In genomic region chr2:216698895-216699294, GRCh38 we compare ENCODE assay signal across 8 cellular contexts. TPM values are rescaled to one million over a fixed set of nuclear protein-coding genes. Genes with fewer than 3 reads are reported as not detected.
DNase-seq lines count a peak whose midpoint lies in the region; ATAC-seq, FAIRE-seq and TF ChIP-seq lines count a peak whose summit lies in the region.

No MANE protein-coding gene starts in this region.

- TF ChIP-seq CTCF in GM10248 (IDR thresholded peaks at IDR 0.05; ENCODE audit: control extremely low read depth, extremely low read depth, low read depth, missing control alignments): peak; percentile 69
- peak; percentile 70 for TF ChIP-seq CTCF in astrocyte (IDR thresholded peaks at IDR 0.05; ENCODE audit: insufficient read depth, low read depth, low read length)

- DNase-seq in GM10248 (ENCODE audit: extremely low spot score) (peak; percentile 55), NCI-H510A treated with DMSO at 0.1 percent for 48 hours (lab: John Stamatoyannopoulos, UW) (peak; percentile 93), astrocyte (ENCODE audit: low read depth) (peak; percentile 61), inferior parietal cortex (ENCODE audit: extremely low spot score) (peak; percentile 81), ecto neural progenitor cell (ENCODE audit: low spot score) (no peak)
- no peak for DNase-seq in stimulated activated naive CD8-positive, alpha-beta T cell treated with anti-CD3 and anti-CD28 coated beads, Interleukin-15, amount 100 ng/mL, for 72 hours
- DNase-seq in activated CD4-positive, CD25-positive, alpha-beta regulatory T cell (lab: John Stamatoyannopoulos, UW): no peak

- no peak overlapping the region for H3K4me3 ChIP-seq in astrocyte (ENCODE audit: insufficient read depth, low read depth, low read length)

- ATAC-seq in HG03175 (IDR thresholded peaks at IDR 0.05; ENCODE audit: unreplicated experiment): peak; percentile 69
- ATAC-seq in stimulated activated naive CD8-positive, alpha-beta T cell treated with anti-CD3 and anti-CD28 coated beads, Interleukin-15, amount 100 ng/mL, for 72 hours: peak; percentile 67

- H3K27me3 Mint-ChIP-seq in astrocyte (ENCODE audit: low read depth, unreplicated experiment): no peaks in the 10 kb centered on the region
- H3K27me3 Mint-ChIP-seq in stimulated activated naive CD8-positive, alpha-beta T cell treated with anti-CD3 and anti-CD28 coated beads, Interleukin-15, amount 100 ng/mL, for 72 hours: no peaks in the 10 kb centered on the region

- FAIRE-seq in astrocyte (lab: Jason Lieb, UNC): peak; percentile 96

- peaks cover 20% of the 10 kb centered on the region for H3K4me1 Mint-ChIP-seq in astrocyte (ENCODE audit: low read depth, unreplicated experiment)
- peaks cover 22% of the 10 kb centered on the region for H3K4me1 Mint-ChIP-seq in stimulated activated naive CD8-positive, alpha-beta T cell treated with anti-CD3 and anti-CD28 coated beads, Interleukin-15, amount 100 ng/mL, for 72 hours

- peaks cover 10% of the 10 kb centered on the region for H3K79me2 ChIP-seq in astrocyte (ENCODE audit: insufficient read depth, low read length)

- H3K27me3 ChIP-seq in astrocyte (ENCODE audit: insufficient read depth, low read length): no peaks in the 10 kb centered on the region

- H3K36me3 Mint-ChIP-seq in astrocyte (ENCODE audit: low read depth, unreplicated experiment): no peaks in the 10 kb centered on the region

- CTCF ChIA-PET in GM10248 (lab: Yijun Ruan, JAX): interaction anchor here (0.7 to 3.9 kb wide), 24 partner anchors 8 to 1029 kb away, joined by 3 to 22 read pairs (median 3); no protein-coding TSS in a partner anchor

- no peaks in the 10 kb centered on the region for H4K20me1 ChIP-seq in astrocyte (ENCODE audit: insufficient read depth, low read length)

- no peaks in the 10 kb centered on the region for H3K9me3 Mint-ChIP-seq in astrocyte (ENCODE audit: unreplicated experiment)
- H3K9me3 Mint-ChIP-seq in stimulated activated naive CD8-positive, alpha-beta T cell treated with anti-CD3 and anti-CD28 coated beads, Interleukin-15, amount 100 ng/mL, for 72 hours: no peaks in the 10 kb centered on the region

- no peaks in the 10 kb centered on the region for H3K9me3 ChIP-seq in astrocyte (ENCODE audit: insufficient read depth, low read depth, low read length)

- H2AFZ ChIP-seq in astrocyte (ENCODE audit: low read depth, low read length): no peak overlapping the region

- H3K36me3 ChIP-seq in astrocyte (ENCODE audit: insufficient read depth, low read length): no peaks in the 10 kb centered on the region

- POLR2A ChIA-PET in GM10248 (lab: Yijun Ruan, JAX): no interaction called here

- H3K27ac Mint-ChIP-seq in astrocyte (ENCODE audit: unreplicated experiment): no peak overlapping the region
- no peak overlapping the region for H3K27ac Mint-ChIP-seq in stimulated activated naive CD8-positive, alpha-beta T cell treated with anti-CD3 and anti-CD28 coated beads, Interleukin-15, amount 100 ng/mL, for 72 hours

- H3K9ac ChIP-seq in astrocyte (ENCODE audit: low read length): no peak overlapping the region

- no peak overlapping the region for H3K27ac ChIP-seq in astrocyte (ENCODE audit: low read depth, low read length)

- H3K4me3 Mint-ChIP-seq in astrocyte (ENCODE audit: unreplicated experiment): no peak overlapping the region
- H3K4me3 Mint-ChIP-seq in stimulated activated naive CD8-positive, alpha-beta T cell treated with anti-CD3 and anti-CD28 coated beads, Interleukin-15, amount 100 ng/mL, for 72 hours: no peak overlapping the region

- no peak overlapping the region for H3K4me2 ChIP-seq in astrocyte (ENCODE audit: low read length)

- H3K4me1 ChIP-seq in astrocyte (ENCODE audit: insufficient read depth, low read length): peaks cover 36% of the 10 kb centered on the region

RNA-seq across cellular contexts. Expression of gene IGFBP5, which starts 3.5 kb away (rescaled TPM):
- total RNA-seq in astrocyte: 422 and 452 TPM in 2 replicates

Comparison
In these comparisons a context has a peak if more than half of its experiments do, and no peak if none do; other contexts are left out.
1. DNase-seq: peak in GM10248 (single experiment), NCI-H510A treated with DMSO at 0.1 percent for 48 hours (single experiment), astrocyte (single experiment) and inferior parietal cortex (single experiment); none in stimulated activated naive CD8-positive, alpha-beta T cell treated with anti-CD3 and anti-CD28 coated beads, Interleukin-15, amount 100 ng/mL, for 72 hours (0 of 2), activated CD4-positive, CD25-positive, alpha-beta regulatory T cell (0 of 4) and ecto neural progenitor cell (single experiment).